Comparison of ENCODE assay signal across 8 cellular contexts in genomic region chr1:84303154-84303830, GRCh38. TPM values are rescaled to one million over a fixed set of nuclear protein-coding genes. Genes with fewer than 3 reads are reported as not detected.
DNase-seq lines count a peak whose midpoint lies in the region; ATAC-seq, FAIRE-seq and TF ChIP-seq lines count a peak whose summit lies in the region.

No MANE protein-coding gene starts in this region.

- TF ChIP-seq CTCF in Caco-2 (IDR thresholded peaks at IDR 0.05; ENCODE audit: insufficient read depth in 1 of 2, low read depth in 1 of 2, low read length in 1 of 2, severe bottlenecking in 1 of 2, unreplicated experiment in 1 of 2) (no peak), brain (conservative IDR thresholded peaks at IDR 0.05) (no peak)

- FAIRE-seq in HTR-8/SVneo (lab: Jason Lieb, UNC) = no peak

- no peak overlapping the region for H3K27ac Mint-ChIP-seq in Caco-2 (ENCODE audit: unreplicated experiment)
- peak overlapping the region; percentile 96 to 99 (median 98) for H3K27ac Mint-ChIP-seq in brain
- peak overlapping the region; percentile 16 to 86 (median 44) for H3K27ac Mint-ChIP-seq in naive B cell

- BruUV-seq in Caco-2 (replicated peaks; lab: Mats Ljungman, UMichigan) = no TSS peak

- H3K36me3 ChIP-seq in Caco-2 (ENCODE audit: control insufficient read depth, insufficient read depth, low read length) = no peaks in the 10 kb centered on the region

- ATAC-seq in naive B cell (ENCODE audit: low read depth in 2 of 2) (no peak), GM18502 (IDR thresholded peaks at IDR 0.05; ENCODE audit: poor library complexity, unreplicated experiment) (no peak), GM18519 (IDR thresholded peaks at IDR 0.05; ENCODE audit: low FRiP score, unreplicated experiment) (no peak)

- H3K36me3 Mint-ChIP-seq in Caco-2 (ENCODE audit: insufficient read depth, unreplicated experiment) (no peaks in the 10 kb centered on the region), brain (peaks cover 14% of the 10 kb centered on the region), naive B cell (peaks cover 8 to 11% of the 10 kb centered on the region in 2 donors)

- H3K9me3 ChIP-seq in Caco-2 = no peaks in the 10 kb centered on the region

- peak overlapping the region; percentile 63 for H3K4me3 Mint-ChIP-seq in Caco-2 (ENCODE audit: unreplicated experiment)
- peak overlapping the region; percentile 84 to 92 (median 89) for H3K4me3 Mint-ChIP-seq in brain
- peak overlapping the region; percentile 69 to 90 (median 83) for H3K4me3 Mint-ChIP-seq in naive B cell

- H3K4me3 ChIP-seq in Caco-2 (ENCODE audit: low read depth, low read length) = no peak overlapping the region

- H3K27me3 Mint-ChIP-seq in Caco-2 (ENCODE audit: insufficient read depth, unreplicated experiment) = no peaks in the 10 kb centered on the region
- peaks cover 4% of the 10 kb centered on the region for H3K27me3 Mint-ChIP-seq in brain
- H3K27me3 Mint-ChIP-seq in naive B cell = no peaks in the 10 kb centered on the region

- DNase-seq in Caco-2 (no peak), Kasumi-1 (lab: John Stamatoyannopoulos, UW) (peak; percentile 62 to 63), naive B cell (no peak), HTR-8/SVneo (ENCODE audit: insufficient read length, low spot score) (no peak)
- DNase-seq in activated CD8-positive, alpha-beta memory T cell treated with anti-CD3 and anti-CD28 coated beads, Interleukin-2, amount 50 U/mL, for 48 hours = no peak

- intact Hi-C loops in Caco-2 (cut with micrococcal nuclease; ENCODE audit: unreplicated experiment) = no loop called here

- POLR2A ChIA-PET in Caco-2 (lab: Charles Lee) = no interaction called here

- H3K9me3 Mint-ChIP-seq in Caco-2 (ENCODE audit: unreplicated experiment) = no peaks in the 10 kb centered on the region
- peaks cover 8 to 14% (median 11%) of the 10 kb centered on the region in 5 experiments for H3K9me3 Mint-ChIP-seq in brain
- H3K9me3 Mint-ChIP-seq in naive B cell = peaks cover 3 to 14% (median 10%) of the 10 kb centered on the region in 7 donors

- no peaks in the 10 kb centered on the region for H3K4me1 ChIP-seq in Caco-2

- CTCF ChIA-PET in Caco-2 (lab: Charles Lee) = no interaction called here

- no peaks in the 10 kb centered on the region for H3K4me1 Mint-ChIP-seq in Caco-2 (ENCODE audit: low read depth, unreplicated experiment)
- peaks cover 61% of the 10 kb centered on the region for H3K4me1 Mint-ChIP-seq in brain
- peaks cover 23 to 26% (median 24%) of the 10 kb centered on the region in 3 donors for H3K4me1 Mint-ChIP-seq in naive B cell

- H3K27me3 ChIP-seq in Caco-2 (replicated peaks; ENCODE audit: control insufficient read depth, insufficient read depth, low read length) = no peaks in the 10 kb centered on the region; the same call in 1 of the 2 replicates

RNA-seq across cellular contexts. Expression of gene SAMD13, which starts 1.8 kb away (rescaled TPM):
- total RNA-seq in Caco-2 (2022) = 0.53 and 0.59 TPM in 2 replicates
- polyA plus RNA-seq in brain (ENCODE audit: insufficient read depth, low read depth, low replicate concordance) (0.49 TPM), naive B cell (ENCODE audit: low read depth in 6 of 6) (under 1 TPM in 3 of 6 donors, not detected in 3; 0.53 to 0.70 (median 0.55) TPM)

Comparison
In these comparisons a context has a peak if more than half of its experiments do, and no peak if none do; other contexts are left out.
1. DNase-seq: peak in Kasumi-1 (2 of 2); none in Caco-2 (0 of 2), naive B cell (single experiment), activated CD8-positive, alpha-beta memory T cell treated with anti-CD3 and anti-CD28 coated beads, Interleukin-2, amount 50 U/mL, for 48 hours (single experiment) and HTR-8/SVneo (single experiment).
2. Peak in every context shown above with its lines, with median percentiles within 50 percentile points of each other: H3K4me3 Mint-ChIP-seq.